11 cellular contexts compared by ENCODE assay signal in the genomic region with DNA sequence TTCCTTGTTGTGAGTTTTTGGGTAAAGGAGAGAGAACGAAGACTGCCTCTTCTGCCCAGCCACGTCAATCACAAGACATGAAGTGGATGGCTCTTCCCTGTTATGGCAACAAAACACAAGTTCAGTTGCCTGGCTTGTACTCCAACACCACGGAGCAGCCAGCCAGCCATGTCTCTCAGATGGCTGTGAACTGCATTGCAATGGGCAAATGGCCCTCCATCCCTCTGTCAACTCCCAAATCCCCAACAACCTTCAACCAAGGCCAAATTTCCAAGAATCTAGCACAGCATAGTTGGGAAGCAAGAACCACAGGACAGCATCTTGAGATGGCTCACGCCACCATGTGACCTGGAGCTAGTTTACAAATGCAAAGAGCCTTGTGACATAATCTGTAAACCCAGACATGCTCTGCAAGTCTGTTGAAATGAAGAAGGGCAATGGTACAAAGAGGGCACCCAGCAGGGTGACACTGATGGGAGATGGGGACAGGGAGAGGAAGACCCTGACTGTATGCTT. TPM values are rescaled to one million over a fixed set of nuclear protein-coding genes. Genes with fewer than 3 reads are reported as not detected.
A peak's percentile ranks its signal among the peaks of the same experiment; 100 is the strongest.
DNase-seq lines count a peak whose midpoint lies in the region; ATAC-seq and TF ChIP-seq lines count a peak whose summit lies in the region.
"Had no signal": no experiment of that assay in that cellular context is flagged by ENCODE, and none has a peak within 500 bp of the region (broad histone marks: within the 10 kb centered on the region; RNA-seq: fewer than 3 reads in every experiment).

No MANE protein-coding gene starts in this region.

- WGBS in heart right ventricle, 2 donors: 37 to 52% methylated on average over 4 of the region's 4 CpGs
- no CpG with 5 or more reads among the region's 4 CpGs for WGBS in trophoblast cell (ENCODE audit: extremely low coverage, insufficient coverage, insufficient read length)

- ATAC-seq in heart right ventricle: no peak

- no peak overlapping the region for H3K4me2 ChIP-seq in trophoblast cell (ENCODE audit: low read length)

- H2BK12ac ChIP-seq in trophoblast cell (ENCODE audit: low read length): peak overlapping the region; percentile 81

- peaks cover 26% of the 10 kb centered on the region for H3K79me1 ChIP-seq in trophoblast cell (ENCODE audit: low read length)

- H3K27me3 ChIP-seq in ACC112 (ENCODE audit: insufficient read depth, low read length): no peaks in the 10 kb centered on the region
- no peaks in the 10 kb centered on the region for H3K27me3 ChIP-seq in heart right ventricle
- H3K27me3 ChIP-seq in trophoblast cell (ENCODE audit: insufficient read depth, low read length): no peaks in the 10 kb centered on the region

- H2BK5ac ChIP-seq in trophoblast cell (ENCODE audit: low read depth, low read length, poor library complexity): peak overlapping the region; percentile 65

- H3K79me2 ChIP-seq in ACC112 (ENCODE audit: control insufficient read depth, insufficient read depth, low read length, unreplicated experiment) (no peaks in the 10 kb centered on the region), trophoblast cell (ENCODE audit: control insufficient read depth, insufficient read depth, low read length, poor library complexity) (peaks cover 5% of the 10 kb centered on the region)

- H2AFZ ChIP-seq in ACC112 (ENCODE audit: low read length, unreplicated experiment) (peak overlapping the region; percentile 89), trophoblast cell (ENCODE audit: insufficient read depth, low read length, poor library complexity) (no peak overlapping the region)

- no peak overlapping the region for H3K23ac ChIP-seq in trophoblast cell (ENCODE audit: low read length)

- no peak overlapping the region for H4K12ac ChIP-seq in trophoblast cell (ENCODE audit: low read depth, low read length)

- peak overlapping the region; percentile 99 for H3K27ac ChIP-seq in ACC112 (ENCODE audit: low read depth, low read length)
- H3K27ac ChIP-seq in VCaP: peak overlapping the region; percentile 69
- peak overlapping the region; percentile 87 to 99 (median 92) for H3K27ac ChIP-seq in heart right ventricle
- peak overlapping the region; percentile 100 for H3K27ac ChIP-seq in trophoblast cell (ENCODE audit: low read depth, low read length)

- peak overlapping the region; percentile 67 for H3K14ac ChIP-seq in trophoblast cell (ENCODE audit: low read length)

- TF ChIP-seq CTCF in VCaP (conservative IDR thresholded peaks at IDR 0.05) (no peak), heart right ventricle (IDR thresholded peaks at IDR 0.05) (no peak)

- DNase-seq in heart right ventricle: no peak
- no peak for DNase-seq in trophoblast cell
- no peak for DNase-seq in COR-L47 (lab: John Stamatoyannopoulos, UW)
- DNase-seq in NCI-H2081 treated with DMSO at 0.1 percent for 48 hours (lab: John Stamatoyannopoulos, UW): no peak
- DNase-seq in stimulated activated CD4-positive, alpha-beta T cell treated with anti-CD3 and anti-CD28 coated beads, Interleukin-15, amount 100 ng/mL, for 24 hours: no peak
- no peak for DNase-seq in 8988T
- DNase-seq: activated CD4-positive, alpha-beta T cell treated with anti-CD3 and anti-CD28 coated beads for 48 hours; activated effector memory CD4-positive, alpha-beta T cell treated with Interleukin-2 at 50 U/mL for 16 hours; NCI-H526 treated with DMSO at 0.1 percent for 48 hours had no signal

- intact Hi-C loops in heart right ventricle (cut with DNase I): loop anchor here in 8 of 10 donors (2.0 to 10.0 kb wide), 8 partner anchors 51 to 87 kb away; partner anchors contain the start of gene ZNF366 (in 3 of the 8)

- H3K4ac ChIP-seq in trophoblast cell (ENCODE audit: low read depth, low read length): peak overlapping the region; percentile 13

- H3K18ac ChIP-seq in trophoblast cell (ENCODE audit: low read length): peak overlapping the region; percentile 55

- H3K4me3 ChIP-seq in ACC112 (ENCODE audit: low read depth, low read length) (peak overlapping the region; percentile 57; the same call in 1 of the 2 replicates), heart right ventricle (no peak overlapping the region), trophoblast cell (ENCODE audit: low read depth, low read length) (no peak overlapping the region)

- peak overlapping the region; percentile 62 for H2AK5ac ChIP-seq in trophoblast cell (ENCODE audit: low read length)

- no peaks in the 10 kb centered on the region for H3K36me3 ChIP-seq in ACC112 (ENCODE audit: insufficient read depth, low read length)
- H3K36me3 ChIP-seq in heart right ventricle: peaks cover 0 to 59% (median 0%) of the 10 kb centered on the region in 9 donors
- no peaks in the 10 kb centered on the region for H3K36me3 ChIP-seq in trophoblast cell (ENCODE audit: control insufficient read depth in 1 of 2, insufficient read depth in 2 of 2, low read length in 2 of 2)

- peak overlapping the region; percentile 38 for H4K8ac ChIP-seq in trophoblast cell (ENCODE audit: low read depth, low read length)

- peak overlapping the region; percentile 77 for H2BK120ac ChIP-seq in trophoblast cell (ENCODE audit: insufficient read depth, low read length, poor library complexity)

- H3K4me1 ChIP-seq in ACC112 (ENCODE audit: control insufficient read depth, insufficient read depth, low read length, unreplicated experiment): peaks cover 32% of the 10 kb centered on the region
- H3K4me1 ChIP-seq in heart right ventricle: peaks cover 30 to 89% (median 79%) of the 10 kb centered on the region in 9 donors
- peaks cover 15 to 23% of the 10 kb centered on the region in 2 experiments for H3K4me1 ChIP-seq in trophoblast cell (ENCODE audit: control insufficient read depth in 1 of 2, insufficient read depth in 2 of 2, low read length in 2 of 2)

- H3K9ac ChIP-seq in trophoblast cell (ENCODE audit: low read length): no peak overlapping the region

- H3K9me3 ChIP-seq in heart right ventricle: no peaks in the 10 kb centered on the region
- H3K9me3 ChIP-seq in trophoblast cell (ENCODE audit: insufficient read depth, low read depth, low read length): no peaks in the 10 kb centered on the region

- peak overlapping the region; percentile 92 for H4K91ac ChIP-seq in trophoblast cell (ENCODE audit: low read depth, low read length)

RNA-seq across cellular contexts. Expression of gene ZNF366, which starts 53.9 kb away (rescaled TPM):
- 10 to 100 TPM in 2 of 10 donors, 1 to 10 TPM in 8; 3.8 to 10.5 (median 5.4) TPM for total RNA-seq in heart right ventricle
- polyA plus RNA-seq in heart right ventricle: 1 to 10 TPM; 1.7 to 2.5 TPM
- 0.53 and 0.68 TPM in 2 replicates for polyA plus RNA-seq in trophoblast cell (2013)
